1 cellular context compared by ENCODE assay signal in genomic region chr13:114313061-114313860, GRCh38.
A peak's percentile ranks its signal among the peaks of the same experiment; 100 is the strongest.
TF ChIP-seq lines count a peak whose summit lies in the region.

No MANE protein-coding gene starts in this region.

TF ChIP-seq in GM12878, 131 proteins besides CTCF, POLR2A, EP300 and RAD21 (continues in another document):
- TF ChIP-seq CBX5 (IDR thresholded peaks at IDR 0.05; ENCODE audit: low read depth): no peak
- no peak for TF ChIP-seq SREBF2 (IDR thresholded peaks at IDR 0.05; ENCODE audit: low read length)
- TF ChIP-seq FOXK2 (IDR thresholded peaks at IDR 0.05): peak; percentile 95
- TF ChIP-seq, protein P1, sequence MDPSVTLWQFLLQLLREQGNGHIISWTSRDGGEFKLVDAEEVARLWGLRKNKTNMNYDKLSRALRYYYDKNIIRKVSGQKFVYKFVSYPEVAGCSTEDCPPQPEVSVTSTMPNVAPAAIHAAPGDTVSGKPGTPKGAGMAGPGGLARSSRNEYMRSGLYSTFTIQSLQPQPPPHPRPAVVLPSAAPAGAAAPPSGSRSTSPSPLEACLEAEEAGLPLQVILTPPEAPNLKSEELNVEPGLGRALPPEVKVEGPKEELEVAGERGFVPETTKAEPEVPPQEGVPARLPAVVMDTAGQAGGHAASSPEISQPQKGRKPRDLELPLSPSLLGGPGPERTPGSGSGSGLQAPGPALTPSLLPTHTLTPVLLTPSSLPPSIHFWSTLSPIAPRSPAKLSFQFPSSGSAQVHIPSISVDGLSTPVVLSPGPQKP (IDR thresholded peaks at IDR 0.05; ENCODE audit: low read depth, low read length): no peak
- TF ChIP-seq BACH1 (IDR thresholded peaks at IDR 0.05; ENCODE audit: borderline replicate concordance): no peak
- TF ChIP-seq ZNF24 (IDR thresholded peaks at IDR 0.05): no peak
- peak; percentile 72 to 76 for TF ChIP-seq BHLHE40 (IDR thresholded peaks at IDR 0.05; ENCODE audit: borderline replicate concordance in 1 of 2, low read depth in 2 of 2, low read length in 1 of 2)
- TF ChIP-seq RUNX3 (IDR thresholded peaks at IDR 0.05; ENCODE audit: low read length): peak; percentile 55
- TF ChIP-seq ATF7 (IDR thresholded peaks at IDR 0.05; ENCODE audit: low read depth): peak; percentile 98
- peak; percentile 71 for TF ChIP-seq PKNOX1 (IDR thresholded peaks at IDR 0.05)
- peak; percentile 83 for TF ChIP-seq IRF4 (IDR thresholded peaks at IDR 0.05; ENCODE audit: low read depth, low read length)
- no peak for TF ChIP-seq EGR1 (IDR thresholded peaks at IDR 0.05; ENCODE audit: borderline replicate concordance in 1 of 2, low read depth in 2 of 2, low read length in 2 of 2)
- peak; percentile 70; the same call in 1 of the 2 replicates for TF ChIP-seq YY1 (IDR thresholded peaks at IDR 0.05; ENCODE audit: low read depth, low read length)
- no peak for TF ChIP-seq NR2F1 (conservative IDR thresholded peaks at IDR 0.05)
- TF ChIP-seq CUX1 (IDR thresholded peaks at IDR 0.05; ENCODE audit: insufficient replicate concordance, low read depth, low read length): no peak
- TF ChIP-seq SMAD5 (IDR thresholded peaks at IDR 0.05; ENCODE audit: low read depth): peak; percentile 57; the same call in 1 of the 2 replicates
- TF ChIP-seq, protein P2, sequence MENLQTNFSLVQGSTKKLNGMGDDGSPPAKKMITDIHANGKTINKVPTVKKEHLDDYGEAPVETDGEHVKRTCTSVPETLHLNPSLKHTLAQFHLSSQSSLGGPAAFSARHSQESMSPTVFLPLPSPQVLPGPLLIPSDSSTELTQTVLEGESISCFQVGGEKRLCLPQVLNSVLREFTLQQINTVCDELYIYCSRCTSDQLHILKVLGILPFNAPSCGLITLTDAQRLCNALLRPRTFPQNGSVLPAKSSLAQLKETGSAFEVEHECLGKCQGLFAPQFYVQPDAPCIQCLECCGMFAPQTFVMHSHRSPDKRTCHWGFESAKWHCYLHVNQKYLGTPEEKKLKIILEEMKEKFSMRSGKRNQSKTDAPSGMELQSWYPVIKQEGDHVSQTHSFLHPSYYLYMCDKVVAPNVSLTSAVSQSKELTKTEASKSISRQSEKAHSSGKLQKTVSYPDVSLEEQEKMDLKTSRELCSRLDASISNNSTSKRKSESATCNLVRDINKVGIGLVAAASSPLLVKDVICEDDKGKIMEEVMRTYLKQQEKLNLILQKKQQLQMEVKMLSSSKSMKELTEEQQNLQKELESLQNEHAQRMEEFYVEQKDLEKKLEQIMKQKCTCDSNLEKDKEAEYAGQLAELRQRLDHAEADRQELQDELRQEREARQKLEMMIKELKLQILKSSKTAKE (IDR thresholded peaks at IDR 0.05; ENCODE audit: low read depth, poor library complexity, severe bottlenecking): peak; percentile 65
- TF ChIP-seq ATF2 (IDR thresholded peaks at IDR 0.05; ENCODE audit: low read length): peak; percentile 55; the same call in 1 of the 2 replicates
- TF ChIP-seq JUNB (IDR thresholded peaks at IDR 0.05): peak; percentile 83
- peak; percentile 83 for TF ChIP-seq TCF7 (IDR thresholded peaks at IDR 0.05; ENCODE audit: borderline replicate concordance)
- no peak for TF ChIP-seq ZNF217 (IDR thresholded peaks at IDR 0.05)
- no peak for TF ChIP-seq CEBPB (IDR thresholded peaks at IDR 0.05; ENCODE audit: borderline replicate concordance in 1 of 2, low read depth in 2 of 2, low read length in 2 of 2)
- no peak; the same call in 1 of the 2 replicates for TF ChIP-seq ZBED1 (IDR thresholded peaks at IDR 0.05; ENCODE audit: borderline replicate concordance)
- peak; percentile 90; the same call in 1 of the 2 replicates for TF ChIP-seq CHD1 (IDR thresholded peaks at IDR 0.05; ENCODE audit: low read depth, low read length)
- TF ChIP-seq, protein P3, sequence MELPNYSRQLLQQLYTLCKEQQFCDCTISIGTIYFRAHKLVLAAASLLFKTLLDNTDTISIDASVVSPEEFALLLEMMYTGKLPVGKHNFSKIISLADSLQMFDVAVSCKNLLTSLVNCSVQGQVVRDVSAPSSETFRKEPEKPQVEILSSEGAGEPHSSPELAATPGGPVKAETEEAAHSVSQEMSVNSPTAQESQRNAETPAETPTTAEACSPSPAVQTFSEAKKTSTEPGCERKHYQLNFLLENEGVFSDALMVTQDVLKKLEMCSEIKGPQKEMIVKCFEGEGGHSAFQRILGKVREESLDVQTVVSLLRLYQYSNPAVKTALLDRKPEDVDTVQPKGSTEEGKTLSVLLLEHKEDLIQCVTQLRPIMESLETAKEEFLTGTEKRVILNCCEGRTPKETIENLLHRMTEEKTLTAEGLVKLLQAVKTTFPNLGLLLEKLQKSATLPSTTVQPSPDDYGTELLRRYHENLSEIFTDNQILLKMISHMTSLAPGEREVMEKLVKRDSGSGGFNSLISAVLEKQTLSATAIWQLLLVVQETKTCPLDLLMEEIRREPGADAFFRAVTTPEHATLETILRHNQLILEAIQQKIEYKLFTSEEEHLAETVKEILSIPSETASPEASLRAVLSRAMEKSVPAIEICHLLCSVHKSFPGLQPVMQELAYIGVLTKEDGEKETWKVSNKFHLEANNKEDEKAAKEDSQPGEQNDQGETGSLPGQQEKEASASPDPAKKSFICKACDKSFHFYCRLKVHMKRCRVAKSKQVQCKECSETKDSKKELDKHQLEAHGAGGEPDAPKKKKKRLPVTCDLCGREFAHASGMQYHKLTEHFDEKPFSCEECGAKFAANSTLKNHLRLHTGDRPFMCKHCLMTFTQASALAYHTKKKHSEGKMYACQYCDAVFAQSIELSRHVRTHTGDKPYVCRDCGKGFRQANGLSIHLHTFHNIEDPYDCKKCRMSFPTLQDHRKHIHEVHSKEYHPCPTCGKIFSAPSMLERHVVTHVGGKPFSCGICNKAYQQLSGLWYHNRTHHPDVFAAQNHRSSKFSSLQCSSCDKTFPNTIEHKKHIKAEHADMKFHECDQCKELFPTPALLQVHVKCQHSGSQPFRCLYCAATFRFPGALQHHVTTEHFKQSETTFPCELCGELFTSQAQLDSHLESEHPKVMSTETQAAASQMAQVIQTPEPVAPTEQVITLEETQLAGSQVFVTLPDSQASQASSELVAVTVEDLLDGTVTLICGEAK (IDR thresholded peaks at IDR 0.05; ENCODE audit: borderline replicate concordance): peak; percentile 45; the same call in 1 of the 2 replicates
- no peak; a peak in 1 of 4 replicates for TF ChIP-seq ETV6 (conservative IDR thresholded peaks at IDR 0.05 in 1 of 2, IDR thresholded peaks at IDR 0.05 in 1 of 2; ENCODE audit: borderline replicate concordance in 1 of 2, low read depth in 1 of 2)
- peak; percentile 76; the same call in 1 of the 2 replicates for TF ChIP-seq SPI1 (IDR thresholded peaks at IDR 0.05; ENCODE audit: borderline replicate concordance, insufficient read depth, low read depth, low read length)
- no peak for TF ChIP-seq POLR2AphosphoS2 (IDR thresholded peaks at IDR 0.05; ENCODE audit: low read depth, low read length)
- TF ChIP-seq, protein P4, sequence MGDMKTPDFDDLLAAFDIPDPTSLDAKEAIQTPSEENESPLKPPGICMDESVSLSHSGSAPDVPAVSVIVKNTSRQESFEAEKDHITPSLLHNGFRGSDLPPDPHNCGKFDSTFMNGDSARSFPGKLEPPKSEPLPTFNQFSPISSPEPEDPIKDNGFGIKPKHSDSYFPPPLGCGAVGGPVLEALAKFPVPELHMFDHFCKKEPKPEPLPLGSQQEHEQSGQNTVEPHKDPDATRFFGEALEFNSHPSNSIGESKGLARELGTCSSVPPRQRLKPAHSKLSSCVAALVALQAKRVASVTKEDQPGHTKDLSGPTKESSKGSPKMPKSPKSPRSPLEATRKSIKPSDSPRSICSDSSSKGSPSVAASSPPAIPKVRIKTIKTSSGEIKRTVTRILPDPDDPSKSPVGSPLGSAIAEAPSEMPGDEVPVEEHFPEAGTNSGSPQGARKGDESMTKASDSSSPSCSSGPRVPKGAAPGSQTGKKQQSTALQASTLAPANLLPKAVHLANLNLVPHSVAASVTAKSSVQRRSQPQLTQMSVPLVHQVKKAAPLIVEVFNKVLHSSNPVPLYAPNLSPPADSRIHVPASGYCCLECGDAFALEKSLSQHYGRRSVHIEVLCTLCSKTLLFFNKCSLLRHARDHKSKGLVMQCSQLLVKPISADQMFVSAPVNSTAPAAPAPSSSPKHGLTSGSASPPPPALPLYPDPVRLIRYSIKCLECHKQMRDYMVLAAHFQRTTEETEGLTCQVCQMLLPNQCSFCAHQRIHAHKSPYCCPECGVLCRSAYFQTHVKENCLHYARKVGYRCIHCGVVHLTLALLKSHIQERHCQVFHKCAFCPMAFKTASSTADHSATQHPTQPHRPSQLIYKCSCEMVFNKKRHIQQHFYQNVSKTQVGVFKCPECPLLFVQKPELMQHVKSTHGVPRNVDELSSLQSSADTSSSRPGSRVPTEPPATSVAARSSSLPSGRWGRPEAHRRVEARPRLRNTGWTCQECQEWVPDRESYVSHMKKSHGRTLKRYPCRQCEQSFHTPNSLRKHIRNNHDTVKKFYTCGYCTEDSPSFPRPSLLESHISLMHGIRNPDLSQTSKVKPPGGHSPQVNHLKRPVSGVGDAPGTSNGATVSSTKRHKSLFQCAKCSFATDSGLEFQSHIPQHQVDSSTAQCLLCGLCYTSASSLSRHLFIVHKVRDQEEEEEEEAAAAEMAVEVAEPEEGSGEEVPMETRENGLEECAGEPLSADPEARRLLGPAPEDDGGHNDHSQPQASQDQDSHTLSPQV (IDR thresholded peaks at IDR 0.05): 0 out of 2 replicates have a peak, but pooled peaks have one; percentile 9
- TF ChIP-seq NFIC (IDR thresholded peaks at IDR 0.05; ENCODE audit: low read depth, low read length): peak; percentile 43; the same call in 1 of the 2 replicates
- peak; percentile 47; the same call in 1 of the 2 replicates for TF ChIP-seq TAF1 (IDR thresholded peaks at IDR 0.05; ENCODE audit: borderline replicate concordance, low read depth, low read length)
- TF ChIP-seq, protein P5, sequence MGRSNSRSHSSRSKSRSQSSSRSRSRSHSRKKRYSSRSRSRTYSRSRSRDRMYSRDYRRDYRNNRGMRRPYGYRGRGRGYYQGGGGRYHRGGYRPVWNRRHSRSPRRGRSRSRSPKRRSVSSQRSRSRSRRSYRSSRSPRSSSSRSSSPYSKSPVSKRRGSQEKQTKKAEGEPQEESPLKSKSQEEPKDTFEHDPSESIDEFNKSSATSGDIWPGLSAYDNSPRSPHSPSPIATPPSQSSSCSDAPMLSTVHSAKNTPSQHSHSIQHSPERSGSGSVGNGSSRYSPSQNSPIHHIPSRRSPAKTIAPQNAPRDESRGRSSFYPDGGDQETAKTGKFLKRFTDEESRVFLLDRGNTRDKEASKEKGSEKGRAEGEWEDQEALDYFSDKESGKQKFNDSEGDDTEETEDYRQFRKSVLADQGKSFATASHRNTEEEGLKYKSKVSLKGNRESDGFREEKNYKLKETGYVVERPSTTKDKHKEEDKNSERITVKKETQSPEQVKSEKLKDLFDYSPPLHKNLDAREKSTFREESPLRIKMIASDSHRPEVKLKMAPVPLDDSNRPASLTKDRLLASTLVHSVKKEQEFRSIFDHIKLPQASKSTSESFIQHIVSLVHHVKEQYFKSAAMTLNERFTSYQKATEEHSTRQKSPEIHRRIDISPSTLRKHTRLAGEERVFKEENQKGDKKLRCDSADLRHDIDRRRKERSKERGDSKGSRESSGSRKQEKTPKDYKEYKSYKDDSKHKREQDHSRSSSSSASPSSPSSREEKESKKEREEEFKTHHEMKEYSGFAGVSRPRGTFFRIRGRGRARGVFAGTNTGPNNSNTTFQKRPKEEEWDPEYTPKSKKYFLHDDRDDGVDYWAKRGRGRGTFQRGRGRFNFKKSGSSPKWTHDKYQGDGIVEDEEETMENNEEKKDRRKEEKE (IDR thresholded peaks at IDR 0.05): peak; percentile 85
- peak; percentile 83; the same call in 1 of the 2 replicates for TF ChIP-seq PAX8 (IDR thresholded peaks at IDR 0.05)
- TF ChIP-seq HDGF (IDR thresholded peaks at IDR 0.05): peak; percentile 67; the same call in 1 of the 2 replicates
